In genomic region chr10:124745678-124746077, GRCh38 we compare ENCODE assay signal across 8 cellular contexts. TPM values are rescaled to one million over a fixed set of nuclear protein-coding genes. Genes with fewer than 3 reads are reported as not detected.
DNase-seq lines count a peak whose midpoint lies in the region; ATAC-seq and TF ChIP-seq lines count a peak whose summit lies in the region.

No MANE protein-coding gene starts in this region.

- H3K27ac Mint-ChIP-seq in activated naive CD8-positive, alpha-beta T cell, result no peak overlapping the region
- H3K27ac Mint-ChIP-seq in activated naive CD8-positive, alpha-beta T cell treated with anti-CD3 and anti-CD28 coated beads, Interleukin-2, amount 50 U/mL, for 24 hours, result no peak overlapping the region
- peak overlapping the region in 9 of 10 donors; percentile 1 to 94 (median 85) for H3K27ac Mint-ChIP-seq in naive thymus-derived CD8-positive, alpha-beta T cell

- intact Hi-C loops in dorsolateral prefrontal cortex (cut with DNase I), result loop anchor here in 1 of 2 donors (2.0 to 5.0 kb wide), 2 partner anchors 47 to 215 kb away; partner anchors contain the start of gene EEF1AKMT2

- H3K27me3 ChIP-seq in dorsolateral prefrontal cortex, result no peaks in the 10 kb centered on the region

- peak overlapping the region in 45 of 59 donors; percentile 34 to 100 (median 87) for H3K27ac ChIP-seq in dorsolateral prefrontal cortex

- peak overlapping the region; percentile 79 for H3K4me3 Mint-ChIP-seq in activated naive CD8-positive, alpha-beta T cell
- H3K4me3 Mint-ChIP-seq in activated naive CD8-positive, alpha-beta T cell treated with anti-CD3 and anti-CD28 coated beads, Interleukin-2, amount 50 U/mL, for 24 hours, result no peak overlapping the region
- H3K4me3 Mint-ChIP-seq in naive thymus-derived CD8-positive, alpha-beta T cell, result peak overlapping the region in 5 of 10 donors; percentile 58 to 91 (median 84)

- POLR2A ChIA-PET in naive thymus-derived CD8-positive, alpha-beta T cell (lab: Charles Lee), result interaction anchor here (1.1 to 2.6 kb wide), 3 partner anchors 23 to 216 kb away, joined by 3 to 7 read pairs (median 4); no protein-coding TSS in a partner anchor

- H3K9me3 Mint-ChIP-seq in activated naive CD8-positive, alpha-beta T cell (ENCODE audit: low read depth), result no peaks in the 10 kb centered on the region
- H3K9me3 Mint-ChIP-seq in activated naive CD8-positive, alpha-beta T cell treated with anti-CD3 and anti-CD28 coated beads, Interleukin-2, amount 50 U/mL, for 24 hours, result no peaks in the 10 kb centered on the region
- no peaks in the 10 kb centered on the region for H3K9me3 Mint-ChIP-seq in naive thymus-derived CD8-positive, alpha-beta T cell

- peak overlapping the region in 1 of 59 donors; percentile 80 for H3K4me3 ChIP-seq in dorsolateral prefrontal cortex

- no peak for ATAC-seq in activated naive CD8-positive, alpha-beta T cell treated with anti-CD3 and anti-CD28 coated beads, Interleukin-2, amount 50 U/mL, for 24 hours
- no peak for ATAC-seq in naive thymus-derived CD8-positive, alpha-beta T cell

- H3K36me3 Mint-ChIP-seq in activated naive CD8-positive, alpha-beta T cell, result peaks cover 3% of the 10 kb centered on the region
- H3K36me3 Mint-ChIP-seq in activated naive CD8-positive, alpha-beta T cell treated with anti-CD3 and anti-CD28 coated beads, Interleukin-2, amount 50 U/mL, for 24 hours (ENCODE audit: low read depth), result no peaks in the 10 kb centered on the region
- H3K36me3 Mint-ChIP-seq in naive thymus-derived CD8-positive, alpha-beta T cell, result peaks cover 0 to 6% (median 0%) of the 10 kb centered on the region in 3 donors

- H3K27me3 Mint-ChIP-seq in activated naive CD8-positive, alpha-beta T cell, result no peaks in the 10 kb centered on the region
- H3K27me3 Mint-ChIP-seq in activated naive CD8-positive, alpha-beta T cell treated with anti-CD3 and anti-CD28 coated beads, Interleukin-2, amount 50 U/mL, for 24 hours, result peaks cover 1% of the 10 kb centered on the region
- no peaks in the 10 kb centered on the region for H3K27me3 Mint-ChIP-seq in naive thymus-derived CD8-positive, alpha-beta T cell

- no peak for DNase-seq in activated naive CD8-positive, alpha-beta T cell treated with anti-CD3 and anti-CD28 coated beads, Interleukin-2, amount 50 U/mL, for 24 hours
- peak; percentile 29 to 65 for DNase-seq in NOMO-1 (lab: John Stamatoyannopoulos, UW; ENCODE audit: unreplicated experiment in 2 of 2)
- no peak for DNase-seq in dorsolateral prefrontal cortex
- DNase-seq in naive thymus-derived CD8-positive, alpha-beta T cell, result peak in 4 of 10 donors; percentile 33 to 61 (median 59)
- no peak for DNase-seq in iPS-NIHi11 (ENCODE audit: low spot score)
- no peak for DNase-seq in nucleus accumbens (lab: John Stamatoyannopoulos, UW)
- DNase-seq in retina, result no peak

- H3K4me1 Mint-ChIP-seq in activated naive CD8-positive, alpha-beta T cell (ENCODE audit: low read depth), result peaks cover 43% of the 10 kb centered on the region
- peaks cover 44% of the 10 kb centered on the region for H3K4me1 Mint-ChIP-seq in activated naive CD8-positive, alpha-beta T cell treated with anti-CD3 and anti-CD28 coated beads, Interleukin-2, amount 50 U/mL, for 24 hours
- H3K4me1 Mint-ChIP-seq in naive thymus-derived CD8-positive, alpha-beta T cell, result peaks cover 20 to 45% (median 33%) of the 10 kb centered on the region in 4 donors

- peak in 50 of 56 donors; percentile 15 to 73 (median 46) for TF ChIP-seq CTCF in dorsolateral prefrontal cortex (IDR thresholded peaks at IDR 0.05 in 54 of 56, conservative IDR thresholded peaks at IDR 0.05 in 2 of 56; ENCODE audit: low read depth in 1 of 56, partially characterized antibody in 56 of 56)

RNA-seq across cellular contexts. Expression of gene FAM53B, which starts 1.5 kb away (rescaled TPM):
- 100 to 1,000 TPM in 2 of 120 experiments, 10 to 100 TPM in 118; 30.6 to 142 (median 58.2) TPM for total RNA-seq in dorsolateral prefrontal cortex
- 10 to 100 TPM; 22.2 to 23.2 TPM for total RNA-seq in naive thymus-derived CD8-positive, alpha-beta T cell
- polyA plus RNA-seq in naive thymus-derived CD8-positive, alpha-beta T cell, result 10 to 100 TPM in 2 of 3 donors, 1 to 10 TPM in 1; 2.4 to 15.1 (median 11.9) TPM

RNA-seq across cellular contexts. Expression of gene EEF1AKMT2, which starts 46.0 kb away (rescaled TPM):
- 10 to 100 TPM; 17.5 to 38.9 (median 26.4) TPM for total RNA-seq in dorsolateral prefrontal cortex
- 10 to 100 TPM; 18.4 to 22.4 TPM for total RNA-seq in naive thymus-derived CD8-positive, alpha-beta T cell
- polyA plus RNA-seq in naive thymus-derived CD8-positive, alpha-beta T cell, result 10 to 100 TPM; 21.1 to 29.9 (median 22.6) TPM

RNA-seq across cellular contexts. Expression of gene ABRAXAS2, which starts 55.9 kb away (rescaled TPM):
- 10 to 100 TPM in 119 of 120 experiments, 1 to 10 TPM in 1; 9.5 to 19.6 (median 15.6) TPM for total RNA-seq in dorsolateral prefrontal cortex
- 10 to 100 TPM; 16.0 to 16.1 TPM for total RNA-seq in naive thymus-derived CD8-positive, alpha-beta T cell
- polyA plus RNA-seq in naive thymus-derived CD8-positive, alpha-beta T cell, result 10 to 100 TPM; 10.6 to 11.2 (median 11.0) TPM

Comparison
In these comparisons a context has a peak if more than half of its experiments do, and no peak if none do; other contexts are left out.
1. H3K27ac Mint-ChIP-seq: peak in naive thymus-derived CD8-positive, alpha-beta T cell (9 of 10); none in activated naive CD8-positive, alpha-beta T cell (single experiment) and activated naive CD8-positive, alpha-beta T cell treated with anti-CD3 and anti-CD28 coated beads, Interleukin-2, amount 50 U/mL, for 24 hours (single experiment).
2. DNase-seq: peak in NOMO-1 (2 of 2); none in activated naive CD8-positive, alpha-beta T cell treated with anti-CD3 and anti-CD28 coated beads, Interleukin-2, amount 50 U/mL, for 24 hours (single experiment), dorsolateral prefrontal cortex (0 of 10), iPS-NIHi11 (single experiment), nucleus accumbens (0 of 56) and retina (single experiment).